27 cellular contexts compared by ENCODE assay signal in the genomic region with DNA sequence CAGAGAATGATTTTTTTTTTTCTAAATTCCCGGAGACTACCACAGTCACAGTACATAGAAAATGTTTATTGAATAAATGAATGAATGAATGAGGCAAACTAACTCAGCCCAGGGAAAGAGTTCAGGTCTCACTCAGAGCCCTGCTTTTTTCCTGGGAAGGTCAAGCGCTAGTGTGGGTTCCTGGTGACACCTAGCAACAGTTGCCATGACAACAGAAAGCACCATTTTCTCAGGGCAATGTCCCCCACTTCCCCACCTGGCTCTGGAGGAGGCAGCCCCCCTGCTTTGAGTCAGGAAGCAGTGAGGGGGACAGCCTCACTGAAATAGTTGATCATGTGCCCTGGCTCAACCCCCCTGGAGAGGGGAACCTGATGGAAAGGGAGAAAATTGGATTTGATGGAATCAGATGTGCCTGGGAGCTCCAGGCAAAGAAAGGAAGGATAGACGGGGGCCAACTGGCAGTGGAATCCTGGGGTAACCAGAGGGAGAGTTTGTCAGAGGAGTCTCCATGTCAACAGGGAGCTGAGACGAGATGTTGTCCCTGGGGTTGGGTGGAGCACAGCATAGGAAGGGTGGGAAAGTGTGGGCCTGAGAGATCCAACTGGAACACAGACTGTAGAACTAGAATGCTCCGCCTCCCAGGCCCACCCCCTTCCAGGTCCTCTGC.
"Had no signal": no experiment of that assay in that cellular context is flagged by ENCODE, and none has a peak within 500 bp of the region (broad histone marks: within the 10 kb centered on the region; RNA-seq: fewer than 3 reads in every experiment).

No MANE protein-coding gene starts in this region.

- H3K4me3 Mint-ChIP-seq: activated CD4-positive, alpha-beta memory T cell treated with anti-CD3 and anti-CD28 coated beads for 36 hours; activated CD4-positive, alpha-beta T cell treated with anti-CD3 and anti-CD28 coated beads, Interleukin-2, amount 10 ng/mL, durations not matched to agents 24 days and 14 days; activated naive CD4-positive, alpha-beta T cell treated with anti-CD3 and anti-CD28 coated beads, Interleukin-2, amount 50 U/mL, for 24 hours; activated naive CD8-positive, alpha-beta T cell treated with anti-CD3 and anti-CD28 coated beads, Interleukin-2, amount 50 U/mL, for 24 hours; activated T-cell treated with anti-CD3 and anti-CD28 coated beads, Interleukin-2, amount 50 U/mL, for 24 hours; natural killer cell treated with Interleukin-12 subunit alpha and Interleukin-12 subunit beta and Interleukin-15 and Interleukin-18, amount 100 ng/mL, for 72 hours; stimulated activated effector memory CD8-positive, alpha-beta T cell treated with anti-CD3 and anti-CD28 coated beads, Interleukin-12 subunit alpha, Interleukin-12 subunit beta, amount 100 ng/mL, for 72 hours had no signal

- H3K4me1 Mint-ChIP-seq: activated CD4-positive, alpha-beta T cell treated with anti-CD3 and anti-CD28 coated beads, Interleukin-2, amount 10 ng/mL, durations not matched to agents 24 days and 14 days; activated naive CD4-positive, alpha-beta T cell treated with anti-CD3 and anti-CD28 coated beads, Interleukin-2, amount 50 U/mL, for 24 hours; activated naive CD8-positive, alpha-beta T cell treated with anti-CD3 and anti-CD28 coated beads, Interleukin-2, amount 50 U/mL, for 24 hours; stimulated activated effector memory CD8-positive, alpha-beta T cell treated with anti-CD3 and anti-CD28 coated beads, Interleukin-12 subunit alpha, Interleukin-12 subunit beta, amount 100 ng/mL, for 72 hours had no signal

- H3K36me3 ChIP-seq: breast epithelium, left ventricle myocardium inferior, stomach, thyroid gland, upper lobe of left lung, vagina, WERI-Rb-1 had no signal

- H3K4me1 ChIP-seq: breast epithelium, left ventricle myocardium inferior, stomach, thyroid gland, upper lobe of left lung had no signal

- H3K27ac Mint-ChIP-seq: activated CD4-positive, alpha-beta memory T cell treated with anti-CD3 and anti-CD28 coated beads for 36 hours; activated CD4-positive, alpha-beta T cell treated with anti-CD3 and anti-CD28 coated beads, Interleukin-2, amount 10 ng/mL, durations not matched to agents 24 days and 14 days; activated naive CD4-positive, alpha-beta T cell treated with anti-CD3 and anti-CD28 coated beads, Interleukin-2, amount 50 U/mL, for 24 hours; activated naive CD8-positive, alpha-beta T cell treated with anti-CD3 and anti-CD28 coated beads, Interleukin-2, amount 50 U/mL, for 24 hours; activated T-cell treated with anti-CD3 and anti-CD28 coated beads, Interleukin-2, amount 50 U/mL, for 24 hours; natural killer cell treated with Interleukin-12 subunit alpha and Interleukin-12 subunit beta and Interleukin-15 and Interleukin-18, amount 100 ng/mL, for 72 hours; stimulated activated effector memory CD8-positive, alpha-beta T cell treated with anti-CD3 and anti-CD28 coated beads, Interleukin-12 subunit alpha, Interleukin-12 subunit beta, amount 100 ng/mL, for 72 hours had no signal

- H3K9me3 Mint-ChIP-seq: activated CD4-positive, alpha-beta memory T cell treated with anti-CD3 and anti-CD28 coated beads for 36 hours; activated CD4-positive, alpha-beta T cell treated with anti-CD3 and anti-CD28 coated beads, Interleukin-2, amount 10 ng/mL, durations not matched to agents 24 days and 14 days; activated naive CD4-positive, alpha-beta T cell treated with anti-CD3 and anti-CD28 coated beads, Interleukin-2, amount 50 U/mL, for 24 hours; activated naive CD8-positive, alpha-beta T cell treated with anti-CD3 and anti-CD28 coated beads, Interleukin-2, amount 50 U/mL, for 24 hours; activated T-cell treated with anti-CD3 and anti-CD28 coated beads, Interleukin-2, amount 50 U/mL, for 24 hours; natural killer cell treated with Interleukin-12 subunit alpha and Interleukin-12 subunit beta and Interleukin-15 and Interleukin-18, amount 100 ng/mL, for 72 hours; stimulated activated effector memory CD8-positive, alpha-beta T cell treated with anti-CD3 and anti-CD28 coated beads, Interleukin-12 subunit alpha, Interleukin-12 subunit beta, amount 100 ng/mL, for 72 hours had no signal

- DNase-seq: activated CD4-positive, alpha-beta memory T cell treated with anti-CD3 and anti-CD28 coated beads for 36 hours; activated CD4-positive, alpha-beta T cell treated with anti-CD3 and anti-CD28 coated beads, Interleukin-2, amount 10 ng/mL, durations not matched to agents 24 days and 14 days; activated CD4-positive, CD25-positive, alpha-beta regulatory T cell treated with anti-CD3 and anti-CD28 coated beads, Interleukin-2, amount 50 U/mL, for 72 hours; activated CD8-positive, alpha-beta memory T cell treated with anti-CD3 and anti-CD28 coated beads, Interleukin-2, amount 50 U/mL, for 48 hours; activated gamma-delta T cell; activated naive CD8-positive, alpha-beta T cell treated with anti-CD3 and anti-CD28 coated beads, Interleukin-2, amount 50 U/mL, for 24 hours; activated T-cell treated with anti-CD3 and anti-CD28 coated beads, Interleukin-2, amount 50 U/mL, for 24 hours; amygdala; central memory CD4-positive, alpha-beta T cell; foreskin melanocyte; islet precursor cell; left ventricle myocardium inferior; mucosa of descending colon; stimulated activated CD4-positive, alpha-beta T cell treated with anti-CD3 and anti-CD28 coated beads, Interleukin-4, amount 100 ng/mL, for 24 hours; stomach; thyroid gland; upper lobe of left lung; WERI-Rb-1 had no signal

- ATAC-seq: activated naive CD8-positive, alpha-beta T cell treated with anti-CD3 and anti-CD28 coated beads, Interleukin-2, amount 50 U/mL, for 24 hours; esophagus mucosa; mucosa of descending colon; natural killer cell treated with Interleukin-12 subunit alpha and Interleukin-12 subunit beta and Interleukin-15 and Interleukin-18, amount 100 ng/mL, for 72 hours; sciatic nerve; stimulated activated effector memory CD8-positive, alpha-beta T cell treated with anti-CD3 and anti-CD28 coated beads, Interleukin-12 subunit alpha, Interleukin-12 subunit beta, amount 100 ng/mL, for 72 hours had no signal

- H3K4me3 ChIP-seq: breast epithelium, left ventricle myocardium inferior, lung, mucosa of descending colon, skin epidermis, stomach, thyroid gland, upper lobe of left lung, vagina had no signal

- H3K36me3 Mint-ChIP-seq: activated CD4-positive, alpha-beta memory T cell treated with anti-CD3 and anti-CD28 coated beads for 36 hours; activated naive CD4-positive, alpha-beta T cell treated with anti-CD3 and anti-CD28 coated beads, Interleukin-2, amount 50 U/mL, for 24 hours; natural killer cell treated with Interleukin-12 subunit alpha and Interleukin-12 subunit beta and Interleukin-15 and Interleukin-18, amount 100 ng/mL, for 72 hours; stimulated activated effector memory CD8-positive, alpha-beta T cell treated with anti-CD3 and anti-CD28 coated beads, Interleukin-12 subunit alpha, Interleukin-12 subunit beta, amount 100 ng/mL, for 72 hours had no signal

- H3K9me3 ChIP-seq: breast epithelium, left ventricle myocardium inferior, mucosa of descending colon, stomach, thyroid gland, upper lobe of left lung, vagina had no signal

- H3K27me3 ChIP-seq: breast epithelium, thyroid gland, upper lobe of left lung, vagina had no signal

- H3K27ac ChIP-seq: breast epithelium, left ventricle myocardium inferior, skin epidermis, stomach, thyroid gland, upper lobe of left lung, vagina, WERI-Rb-1 had no signal
